In genomic region chr6:4636141-4636880, GRCh38 we compare ENCODE assay signal across 28 cellular contexts.
"Had no signal": no experiment of that assay in that cellular context is flagged by ENCODE, and none has a peak within 500 bp of the region (broad histone marks: within the 10 kb centered on the region; RNA-seq: fewer than 3 reads in every experiment).

No MANE protein-coding gene starts in this region.

- H3K4me3 Mint-ChIP-seq: activated CD8-positive, alpha-beta T cell treated with anti-CD3 and anti-CD28 coated beads, Interleukin-2, amount 10 ng/mL, durations not matched to agents 7 days and 5 days; activated naive CD4-positive, alpha-beta T cell treated with anti-CD3 and anti-CD28 coated beads, Interleukin-2, amount 10 ng/mL, durations not matched to agents 7 days and 5 days; activated naive CD8-positive, alpha-beta T cell treated with anti-CD3 and anti-CD28 coated beads for 36 hours; IgD-negative memory B cell; T-helper 2 cell treated with Interferon-gamma antibody and Interleukin-4, amounts not matched to agents 5 μg/mL and 100 μg/mL, for 36 hours had no signal

- H3K36me3 ChIP-seq: brain microvascular endothelial cell, cardiac muscle cell, SJSA1 had no signal

- H3K27ac ChIP-seq: brain microvascular endothelial cell, cardiac muscle cell, KMS-11, SJSA1 had no signal

- H3K27me3 Mint-ChIP-seq: activated naive CD4-positive, alpha-beta T cell treated with anti-CD3 and anti-CD28 coated beads, Interleukin-2, amount 10 ng/mL, durations not matched to agents 7 days and 5 days had no signal

- H3K27me3 ChIP-seq: brain microvascular endothelial cell, cardiac muscle cell, SJSA1 had no signal

- H3K4me3 ChIP-seq: cardiac muscle cell, SJSA1 had no signal

- H3K27ac Mint-ChIP-seq: activated CD8-positive, alpha-beta T cell treated with anti-CD3 and anti-CD28 coated beads, Interleukin-2, amount 10 ng/mL, durations not matched to agents 7 days and 5 days; activated naive CD4-positive, alpha-beta T cell treated with anti-CD3 and anti-CD28 coated beads, Interleukin-2, amount 10 ng/mL, durations not matched to agents 7 days and 5 days; activated naive CD8-positive, alpha-beta T cell treated with anti-CD3 and anti-CD28 coated beads for 36 hours; IgD-negative memory B cell; T-helper 2 cell treated with Interferon-gamma antibody and Interleukin-4, amounts not matched to agents 5 μg/mL and 100 μg/mL, for 36 hours had no signal

- H3K36me3 Mint-ChIP-seq: activated naive CD4-positive, alpha-beta T cell treated with anti-CD3 and anti-CD28 coated beads, Interleukin-2, amount 10 ng/mL, durations not matched to agents 7 days and 5 days; IgD-negative memory B cell had no signal

- DNase-seq: activated CD4-positive, alpha-beta T cell treated with anti-CD3 and anti-CD28 coated beads for 48 hours; activated CD4-positive, alpha-beta T cell treated with anti-CD3 and anti-CD28 coated beads, Interleukin-2, amount 50 U/mL, for 4 hours; activated CD8-positive, alpha-beta memory T cell treated with anti-CD3 and anti-CD28 coated beads, Interleukin-2, amount 50 U/mL, for 48 hours; activated CD8-positive, alpha-beta T cell treated with anti-CD3 and anti-CD28 coated beads, Interleukin-2, amount 10 ng/mL, durations not matched to agents 7 days and 5 days; activated gamma-delta T cell treated with Interleukin-2 at 50 U/mL for 16 hours; activated naive CD4-positive, alpha-beta T cell treated with anti-CD3 and anti-CD28 coated beads, Interleukin-2, amount 10 ng/mL, durations not matched to agents 7 days and 5 days; activated naive CD8-positive, alpha-beta T cell treated with anti-CD3 and anti-CD28 coated beads for 36 hours; activated T-cell treated with anti-CD3 and anti-CD28 coated beads, Interleukin-2, amount 50 U/mL, for 1 hour; brain microvascular endothelial cell; NCI-H1092 treated with DMSO at 0.1 percent for 48 hours; NCI-H1417 treated with DMSO at 0.1 percent for 48 hours; NCI-H1694 treated with DMSO at 0.1 percent for 48 hours; NCI-H345; NCI-H510A; NCI-H526 treated with DMSO at 0.1 percent for 48 hours; NCI-H82; OCI-M1; Right ventricle myocardium superior; RPMI8226; SW 1271 had no signal

- H3K4me1 Mint-ChIP-seq: activated naive CD4-positive, alpha-beta T cell treated with anti-CD3 and anti-CD28 coated beads, Interleukin-2, amount 10 ng/mL, durations not matched to agents 7 days and 5 days; IgD-negative memory B cell had no signal

- ATAC-seq: activated CD4-positive, CD25-positive, alpha-beta regulatory T cell treated with anti-CD3 and anti-CD28 coated beads, Interleukin-2, amount 50 U/mL, for 24 hours; activated CD8-positive, alpha-beta T cell treated with anti-CD3 and anti-CD28 coated beads, Interleukin-2, amount 10 ng/mL, durations not matched to agents 7 days and 5 days; Panc1; SK-N-SH treated with all-trans-retinoic acid at 6 μM for 48 hours had no signal

- H3K9me3 ChIP-seq: SJSA1 had no signal
